Comparison of ENCODE assay signal across 14 cellular contexts in genomic region chr1:66575739-66576138, GRCh38. TPM values are rescaled to one million over a fixed set of nuclear protein-coding genes. Genes with fewer than 3 reads are reported as not detected.
DNase-seq lines count a peak whose midpoint lies in the region; ATAC-seq and TF ChIP-seq lines count a peak whose summit lies in the region.
"Had no signal": no experiment of that assay in that cellular context is flagged by ENCODE, and none has a peak within 500 bp of the region (broad histone marks: within the 10 kb centered on the region; RNA-seq: fewer than 3 reads in every experiment).

No MANE protein-coding gene starts in this region.

- no peak overlapping the region for H3K4me3 ChIP-seq in upper lobe of right lung
- no peak overlapping the region for H3K4me3 ChIP-seq in colonic mucosa
- H3K4me3 ChIP-seq: lower lobe of right lung had no signal

- H3K9me3 ChIP-seq in upper lobe of right lung (no peaks in the 10 kb centered on the region), colonic mucosa (no peaks in the 10 kb centered on the region)
- H3K9me3 ChIP-seq: lower lobe of right lung had no signal

- peak; percentile 12 for DNase-seq in NCI-H1105 treated with DMSO at 0.1 percent for 48 hours (lab: John Stamatoyannopoulos, UW)
- no peak for DNase-seq in NCI-H1105 (lab: John Stamatoyannopoulos, UW)
- peak; percentile 87 for DNase-seq in NCI-H2107 treated with DMSO at 0.1 percent for 48 hours (lab: John Stamatoyannopoulos, UW; ENCODE audit: unreplicated experiment)
- DNase-seq in brain pericyte (ENCODE audit: low read depth, low spot score) = peak; percentile 78
- peak; percentile 38 for DNase-seq in mucosa of gallbladder (ENCODE audit: low spot score)
- DNase-seq in upper lobe of right lung = no peak
- no peak for DNase-seq in colonic mucosa
- DNase-seq: activated T-cell treated with anti-CD3 and anti-CD28 coated beads, Interleukin-2, amount 50 U/mL, for 72 hours; lower lobe of right lung; NCI-H187 treated with DMSO at 0.1 percent for 48 hours had no signal

- H3K4me1 ChIP-seq in upper lobe of right lung (no peaks in the 10 kb centered on the region), colonic mucosa (no peaks in the 10 kb centered on the region)
- H3K4me1 ChIP-seq: lower lobe of right lung, parathyroid adenoma had no signal

- no peak for TF ChIP-seq CTCF in upper lobe of right lung (IDR thresholded peaks at IDR 0.05)
- TF ChIP-seq CTCF in colonic mucosa (IDR thresholded peaks at IDR 0.05) = no peak

- no peak for ATAC-seq in HG02885 (IDR thresholded peaks at IDR 0.05; ENCODE audit: poor library complexity, unreplicated experiment)
- no peak for ATAC-seq in upper lobe of right lung
- ATAC-seq: activated T-cell treated with anti-CD3 and anti-CD28 coated beads, Interleukin-2, amount 50 U/mL, for 72 hours had no signal

- no peak overlapping the region for H3K9ac ChIP-seq in colonic mucosa (ENCODE audit: low read depth in 2 of 2, low read length in 2 of 2)
- H3K9ac ChIP-seq: parathyroid adenoma had no signal

- H3K27me3 ChIP-seq in upper lobe of right lung = no peaks in the 10 kb centered on the region
- no peaks in the 10 kb centered on the region for H3K27me3 ChIP-seq in colonic mucosa

- no peaks in the 10 kb centered on the region for H3K36me3 ChIP-seq in upper lobe of right lung
- no peaks in the 10 kb centered on the region for H3K36me3 ChIP-seq in colonic mucosa
- H3K36me3 ChIP-seq: lower lobe of right lung had no signal

- intact Hi-C loops in upper lobe of right lung (cut with DNase I) = no loop called here
- intact Hi-C loops in colonic mucosa (cut with DNase I) = no loop called here

- H3K27ac ChIP-seq in upper lobe of right lung (no peak overlapping the region), colonic mucosa (no peak overlapping the region)
- H3K27ac ChIP-seq: 22Rv1, lower lobe of right lung, parathyroid adenoma had no signal

RNA-seq across cellular contexts. Expression of gene SGIP1, which starts 41.8 kb away (rescaled TPM):
- total RNA-seq in mucosa of gallbladder = 7.0 TPM
- total RNA-seq in upper lobe of right lung = 19.8 TPM
- 1 to 10 TPM; 1.2 to 3.1 TPM for total RNA-seq in colonic mucosa
- total RNA-seq: G401 had no signal

Comparison
In these comparisons a context has a peak if more than half of its experiments do, and no peak if none do; other contexts are left out.
1. DNase-seq: peak in NCI-H1105 treated with DMSO at 0.1 percent for 48 hours (single experiment), NCI-H2107 treated with DMSO at 0.1 percent for 48 hours (single experiment), brain pericyte (single experiment) and mucosa of gallbladder (single experiment); none in NCI-H1105 (single experiment), upper lobe of right lung (single experiment) and colonic mucosa (single experiment).